24 cellular contexts compared by ENCODE assay signal in the genomic region with DNA sequence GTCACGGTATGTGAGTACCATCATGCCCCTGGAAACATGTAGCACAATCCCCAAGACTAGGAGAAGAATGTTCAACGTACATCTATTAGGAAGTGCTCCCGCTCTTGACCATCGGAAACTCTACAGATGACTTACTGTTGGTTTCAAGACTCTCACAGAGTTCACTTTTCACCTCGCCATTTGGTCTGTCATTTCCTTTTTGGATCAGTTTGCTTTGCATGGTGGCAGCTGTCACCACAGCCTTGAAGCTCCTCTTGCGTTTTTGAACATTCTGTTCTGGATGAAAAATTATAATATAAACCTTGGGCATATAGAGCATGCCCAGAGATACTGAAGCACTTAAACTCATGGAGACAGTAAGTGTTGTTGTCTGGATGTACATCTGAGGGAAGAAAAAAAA.
"Had no signal": no experiment of that assay in that cellular context is flagged by ENCODE, and none has a peak within 500 bp of the region (broad histone marks: within the 10 kb centered on the region; RNA-seq: fewer than 3 reads in every experiment).

No MANE protein-coding gene starts in this region.

- H3K4me1 ChIP-seq: Peyer's patch, SJSA1 had no signal

- DNase-seq: MG63; NCI-H1048; NCI-H1105 treated with DMSO at 0.1 percent for 48 hours; NCI-H1417 treated with DMSO at 0.1 percent for 48 hours; NCI-H146; NCI-H1694 treated with DMSO at 0.1 percent for 48 hours; NCI-H1930; NCI-H2081; NCI-H2107; NCI-H2227 treated with DMSO at 0.1 percent for 48 hours; NCI-H524; NCI-H526 treated with DMSO at 0.1 percent for 48 hours; NCI-H774; NK-92 treated with Interleukin-12 subunit alpha and Interleukin-12 subunit beta, amount 100 ng/mL, for 24 hours; OCI-M1; PC-9; Peyer's patch; SHP77 treated with DMSO at 0.1 percent for 48 hours had no signal

- H3K4me3 ChIP-seq: K562, MG63, PC-9, Peyer's patch, SJSA1, SK-N-MC had no signal

- H3K9me3 ChIP-seq: MG63, Peyer's patch, SJSA1 had no signal

- ATAC-seq: K562, Right ventricle myocardium inferior had no signal

- H3K27ac ChIP-seq: HL-60, PC-9, Peyer's patch, SJSA1, SK-N-MC had no signal

- H3K27me3 ChIP-seq: MG63, Peyer's patch, SJSA1 had no signal

- H3K36me3 ChIP-seq: MG63, Peyer's patch, SJSA1 had no signal

- FAIRE-seq: HTR-8/SVneo, K562 had no signal
